Comparison of ENCODE assay signal across 8 cellular contexts in the genomic region with DNA sequence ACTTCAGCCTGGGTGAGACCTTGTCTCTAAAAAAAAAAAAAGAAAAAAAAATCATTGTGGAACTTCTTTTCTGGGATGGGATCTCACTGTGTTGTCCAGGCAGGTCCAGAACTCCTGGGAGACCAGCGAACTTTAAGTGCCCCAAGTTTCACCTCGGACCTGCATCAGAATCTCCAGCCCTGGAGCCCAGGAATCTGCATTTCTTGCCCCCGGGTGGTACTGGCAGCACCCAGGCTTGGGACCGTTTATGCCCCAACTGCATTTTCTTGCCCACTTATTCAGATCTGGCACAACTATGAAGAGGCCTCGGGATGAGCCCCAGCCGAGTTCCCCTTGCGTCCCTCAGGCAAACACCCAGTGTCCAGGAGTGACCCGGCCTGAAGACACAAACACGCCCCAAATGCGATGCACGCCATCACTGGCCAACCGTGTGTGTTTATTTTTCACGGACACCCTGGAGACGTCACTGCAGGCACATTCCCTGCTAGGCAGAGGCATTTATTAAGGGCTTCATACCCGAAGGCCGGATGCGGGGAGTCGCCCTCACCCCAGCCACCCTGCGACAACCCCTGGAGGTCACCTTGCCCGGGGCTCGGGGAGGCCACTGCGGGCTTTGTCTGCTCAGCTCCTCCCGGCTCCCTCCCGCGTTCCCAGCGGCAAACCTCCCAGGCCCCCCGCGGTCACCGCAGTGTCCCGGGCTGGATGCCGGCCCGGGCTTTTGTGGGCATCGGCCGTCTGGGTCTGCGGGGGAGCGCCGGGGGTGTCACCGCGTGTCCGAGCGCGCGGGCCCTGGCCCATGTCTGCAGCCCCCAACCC. TPM values are rescaled to one million over a fixed set of nuclear protein-coding genes. Genes with fewer than 3 reads are reported as not detected.
A peak's percentile ranks its signal among the peaks of the same experiment; 100 is the strongest.
DNase-seq lines count a peak whose midpoint lies in the region; ATAC-seq and TF ChIP-seq lines count a peak whose summit lies in the region.

No MANE protein-coding gene starts in this region.

- H3K27me3 ChIP-seq in DND-41 (ENCODE audit: insufficient read depth, low read length, poor library complexity): no peaks in the 10 kb centered on the region
- H3K27me3 ChIP-seq in brain microvascular endothelial cell (replicated peaks): no peaks in the 10 kb centered on the region
- H3K27me3 ChIP-seq in smooth muscle cell (ENCODE audit: low read depth): no peaks in the 10 kb centered on the region

- no peaks in the 10 kb centered on the region for H3K9me3 Mint-ChIP-seq in immature natural killer cell

- H3K4me1 ChIP-seq in DND-41 (ENCODE audit: insufficient read depth, low read length): peaks cover 11% of the 10 kb centered on the region
- peaks cover 1% of the 10 kb centered on the region for H3K4me1 ChIP-seq in smooth muscle cell (ENCODE audit: low read depth)

- H3K36me3 ChIP-seq in DND-41 (ENCODE audit: insufficient read depth, low read length): no peaks in the 10 kb centered on the region
- H3K36me3 ChIP-seq in brain microvascular endothelial cell (replicated peaks): no peaks in the 10 kb centered on the region
- H3K36me3 ChIP-seq in smooth muscle cell (ENCODE audit: low read depth): no peaks in the 10 kb centered on the region

- H2AFZ ChIP-seq in DND-41 (ENCODE audit: low read depth, low read length) (no peak overlapping the region), smooth muscle cell (ENCODE audit: low read depth) (peak overlapping the region; percentile 66)

- peak overlapping the region; percentile 36 to 68 (median 60) for H3K4me3 Mint-ChIP-seq in immature natural killer cell

- 16% methylated on average over 34 of the region's 43 CpGs for WGBS in smooth muscle cell (ENCODE audit: low lambda C conversion rate)

- ATAC-seq in DND-41 (ENCODE audit: insufficient read depth, low read depth) (no peak), HG03108 (IDR thresholded peaks at IDR 0.05; ENCODE audit: unreplicated experiment) (no peak)

- peaks cover 32% of the 10 kb centered on the region for H4K20me1 ChIP-seq in DND-41 (ENCODE audit: insufficient read depth, low read length)
- peaks cover 6% of the 10 kb centered on the region for H4K20me1 ChIP-seq in smooth muscle cell (ENCODE audit: low read depth)

- peaks cover 2 to 11% (median 3%) of the 10 kb centered on the region in 3 donors for H3K27me3 Mint-ChIP-seq in immature natural killer cell (ENCODE audit: low read depth in 3 of 3)

- no peak overlapping the region for H3K27ac ChIP-seq in DND-41 (ENCODE audit: low read length)
- peak overlapping the region; percentile 38 for H3K27ac ChIP-seq in brain microvascular endothelial cell
- H3K27ac ChIP-seq in smooth muscle cell (ENCODE audit: low read depth): no peak overlapping the region

- DNase-seq in DND-41 (no peak), LoVo (ENCODE audit: low spot score) (peak; percentile 49), brain microvascular endothelial cell (peak; percentile 67), immature natural killer cell (no peak), smooth muscle cell (lab: John Stamatoyannopoulos, UW; ENCODE audit: unreplicated experiment) (peak; percentile 47), NCI-H1930 (lab: John Stamatoyannopoulos, UW) (no peak)
- no peak for DNase-seq in stimulated activated CD4-positive, alpha-beta T cell treated with anti-CD3 and anti-CD28 coated beads, Interleukin-12 subunit alpha, Interleukin-12 subunit beta, amount 100 ng/mL, for 4 hours

- H3K9ac ChIP-seq in DND-41 (ENCODE audit: low read depth, low read length): peak overlapping the region; percentile 38
- H3K9ac ChIP-seq in smooth muscle cell (ENCODE audit: low read depth): no peak overlapping the region

- H3K36me3 Mint-ChIP-seq in immature natural killer cell: no peaks in the 10 kb centered on the region

- H3K9me3 ChIP-seq in DND-41 (ENCODE audit: insufficient read depth, low read length, severe bottlenecking) (no peaks in the 10 kb centered on the region), smooth muscle cell (replicated peaks; ENCODE audit: low read depth) (no peaks in the 10 kb centered on the region)

- H3K79me2 ChIP-seq in DND-41 (ENCODE audit: insufficient read depth, low read length): no peaks in the 10 kb centered on the region
- no peaks in the 10 kb centered on the region for H3K79me2 ChIP-seq in smooth muscle cell (ENCODE audit: low read depth)

- H3K4me1 Mint-ChIP-seq in immature natural killer cell: peaks cover 16 to 20% of the 10 kb centered on the region in 2 donors

- H3K4me2 ChIP-seq in DND-41 (ENCODE audit: insufficient read depth, low read length) (peak overlapping the region; percentile 74), smooth muscle cell (peak overlapping the region; percentile 96)

- in situ Hi-C loops in brain microvascular endothelial cell (cut with HindIII; ENCODE audit: low pct_ligation_motif_present, low sequenced_read_pairs): no loop called here

- no peaks in the 10 kb centered on the region for H3F3A ChIP-seq in smooth muscle cell (ENCODE audit: low read depth)

- TF ChIP-seq CTCF in DND-41 (IDR thresholded peaks at IDR 0.05; ENCODE audit: borderline replicate concordance, extremely low read depth, low read length, poor library complexity, severe bottlenecking) (no peak), brain microvascular endothelial cell (IDR thresholded peaks at IDR 0.05; ENCODE audit: low read depth, low read length, missing control alignments) (no peak), smooth muscle cell (IDR thresholded peaks at IDR 0.05; ENCODE audit: borderline replicate concordance, insufficient read depth, poor library complexity, severe bottlenecking) (no peak)

- peak overlapping the region in 1 of 6 donors; percentile 46 for H3K27ac Mint-ChIP-seq in immature natural killer cell

- H3K4me3 ChIP-seq in DND-41 (ENCODE audit: low read depth in 1 of 2, low read length in 2 of 2) (peak overlapping the region in 1 of 2 experiments; percentile 49; a peak in 3 of 4 replicates), brain microvascular endothelial cell (ENCODE audit: low read depth, low read length) (peak overlapping the region; percentile 51), smooth muscle cell (peak overlapping the region; percentile 62)

RNA-seq across cellular contexts. Expression of a gene that starts 0.7 kb away (rescaled TPM):
- polyA plus RNA-seq in immature natural killer cell (1 to 10 TPM; 1.0 to 1.3 (median 1.3) TPM), smooth muscle cell (1.1 and 2.2 TPM in 2 replicates)
- 1.1 and 1.4 TPM in 2 replicates for total RNA-seq in smooth muscle cell

RNA-seq across cellular contexts. Expression of a gene that starts 11.1 kb away (rescaled TPM):
- polyA plus RNA-seq in immature natural killer cell (10 to 100 TPM in 2 of 3 donors, 1 to 10 TPM in 1; 8.7 to 21.6 (median 10.9) TPM), smooth muscle cell (13.1 and 16.7 TPM in 2 replicates)
- 6.0 and 17.7 TPM in 2 replicates for total RNA-seq in smooth muscle cell

RNA-seq across cellular contexts. Expression of a gene that starts 45.8 kb away (rescaled TPM):
- polyA plus RNA-seq in immature natural killer cell (100 to 1,000 TPM in 2 of 3 donors, 10 to 100 TPM in 1; 98.1 to 249 (median 131) TPM), smooth muscle cell (174 and 272 TPM in 2 replicates)
- total RNA-seq in smooth muscle cell: 69.7 and 99.8 TPM in 2 replicates

Comparison
In these comparisons a context has a peak if more than half of its experiments do, and no peak if none do; other contexts are left out.
1. DNase-seq: peak in LoVo (single experiment), brain microvascular endothelial cell (single experiment) and smooth muscle cell (single experiment); none in DND-41 (single experiment), immature natural killer cell (0 of 3), stimulated activated CD4-positive, alpha-beta T cell treated with anti-CD3 and anti-CD28 coated beads, Interleukin-12 subunit alpha, Interleukin-12 subunit beta, amount 100 ng/mL, for 4 hours (single experiment) and NCI-H1930 (0 of 2).